In the genomic region with DNA sequence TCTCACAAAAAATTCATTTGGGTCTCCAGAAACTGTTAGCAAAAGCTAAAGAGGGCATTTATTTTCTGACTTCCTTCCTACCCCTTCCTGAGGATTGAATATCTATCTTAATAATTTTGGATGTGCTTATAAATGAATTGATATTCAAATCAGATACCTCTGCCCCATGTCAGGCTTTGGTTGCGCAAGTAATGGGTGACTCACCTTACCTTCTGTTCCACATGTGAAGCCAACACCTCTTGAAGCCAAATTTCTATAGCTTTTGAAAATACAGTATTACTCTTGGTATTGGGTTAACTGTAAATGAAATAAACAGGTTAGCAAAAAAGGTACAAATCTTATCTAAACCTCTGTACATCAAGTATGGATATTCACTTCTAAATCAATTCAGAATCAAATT, we compare ENCODE assay signal across 38 cellular contexts.
"Had no signal": no experiment of that assay in that cellular context is flagged by ENCODE, and none has a peak within 500 bp of the region (broad histone marks: within the 10 kb centered on the region; RNA-seq: fewer than 3 reads in every experiment).

No MANE protein-coding gene starts in this region.

- H3K36me3 Mint-ChIP-seq: activated CD4-positive, alpha-beta memory T cell treated with anti-CD3 and anti-CD28 coated beads for 36 hours; activated CD8-positive, alpha-beta memory T cell treated with anti-CD3 and anti-CD28 coated beads, Interleukin-2, amount 10 ng/mL, durations not matched to agents 7 days and 5 days; activated naive CD4-positive, alpha-beta T cell treated with anti-CD3 and anti-CD28 coated beads, Interleukin-2, amount 50 U/mL, for 24 hours; activated naive CD8-positive, alpha-beta T cell treated with anti-CD3 and anti-CD28 coated beads for 36 hours had no signal

- H3K27me3 Mint-ChIP-seq: activated CD4-positive, alpha-beta memory T cell treated with anti-CD3 and anti-CD28 coated beads for 36 hours; activated CD4-positive, alpha-beta T cell treated with anti-CD3 and anti-CD28 coated beads, Interleukin-2, amount 10 ng/mL, durations not matched to agents 24 days and 14 days; dendritic cell treated with granulocyte-macrophage colony-stimulating factor and Interleukin-4, amounts not matched to agents 40 ng/mL and 50 ng/mL, for 4 days had no signal

- H3K4me3 Mint-ChIP-seq: activated CD4-positive, alpha-beta memory T cell treated with anti-CD3 and anti-CD28 coated beads for 36 hours; activated CD4-positive, alpha-beta T cell treated with anti-CD3 and anti-CD28 coated beads for 36 hours; activated CD4-positive, alpha-beta T cell treated with anti-CD3 and anti-CD28 coated beads, Interleukin-2, amount 10 ng/mL, durations not matched to agents 24 days and 14 days; activated CD8-positive, alpha-beta memory T cell treated with anti-CD3 and anti-CD28 coated beads, Interleukin-2, amount 10 ng/mL, durations not matched to agents 7 days and 5 days; activated CD8-positive, alpha-beta T cell treated with anti-CD3 and anti-CD28 coated beads, Interleukin-2, amount 10 ng/mL, durations not matched to agents 7 days and 5 days; activated naive CD4-positive, alpha-beta T cell treated with anti-CD3 and anti-CD28 coated beads for 36 hours; activated naive CD4-positive, alpha-beta T cell treated with anti-CD3 and anti-CD28 coated beads, Interleukin-2, amount 50 U/mL, for 24 hours; activated naive CD8-positive, alpha-beta T cell treated with anti-CD3 and anti-CD28 coated beads for 36 hours; activated naive CD8-positive, alpha-beta T cell treated with anti-CD3 and anti-CD28 coated beads, Interleukin-2, amount 50 U/mL, for 24 hours; activated T-helper 1 cell treated with anti-CD3 and anti-CD28 coated beads, Interleukin-12 subunit alpha, Interleukin-12 subunit beta, Interleukin-2, Interleukin-4 antibody, amounts not matched to agents 30 ng/mL and 10 ng/mL and 1 ng/mL, durations not matched to agents 14 hours and 24 hours and 36 hours; dendritic cell treated with granulocyte-macrophage colony-stimulating factor and Interleukin-4, amounts not matched to agents 40 ng/mL and 50 ng/mL, for 4 days; endodermal cell; T-helper 17 cell; T-helper 2 cell treated with Interferon-gamma antibody and Interleukin-4, amounts not matched to agents 5 μg/mL and 100 μg/mL, for 36 hours had no signal

- DNase-seq: activated CD4-positive, alpha-beta memory T cell treated with anti-CD3 and anti-CD28 coated beads for 36 hours; activated CD4-positive, alpha-beta T cell treated with anti-CD3 and anti-CD28 coated beads for 36 hours; activated CD4-positive, alpha-beta T cell treated with anti-CD3 and anti-CD28 coated beads, Interleukin-2, amount 10 ng/mL, durations not matched to agents 24 days and 14 days; activated CD4-positive, CD25-positive, alpha-beta regulatory T cell; activated CD4-positive, CD25-positive, alpha-beta regulatory T cell treated with anti-CD3 and anti-CD28 coated beads, Interleukin-2, amount 50 U/mL, for 72 hours; activated CD8-positive, alpha-beta memory T cell treated with anti-CD3 and anti-CD28 coated beads, Interleukin-2, amount 10 ng/mL, durations not matched to agents 7 days and 5 days; activated CD8-positive, alpha-beta memory T cell treated with anti-CD3 and anti-CD28 coated beads, Interleukin-2, amount 50 U/mL, for 4 hours; activated CD8-positive, alpha-beta T cell treated with anti-CD3 and anti-CD28 coated beads, Interleukin-2, amount 10 ng/mL, durations not matched to agents 7 days and 5 days; activated effector memory CD4-positive, alpha-beta T cell treated with anti-CD3 and anti-CD28 coated beads, Interleukin-2, amount 50 U/mL, for 16 hours; activated naive CD4-positive, alpha-beta T cell treated with anti-CD3 and anti-CD28 coated beads for 36 hours; activated naive CD8-positive, alpha-beta T cell treated with anti-CD3 and anti-CD28 coated beads for 36 hours; activated naive CD8-positive, alpha-beta T cell treated with anti-CD3 and anti-CD28 coated beads, Interleukin-2, amount 50 U/mL, for 24 hours; activated T-cell treated with anti-CD3 and anti-CD28 coated beads, Interleukin-2, amount 50 U/mL, for 1 hour; activated T-cell treated with anti-CD3 and anti-CD28 coated beads, Interleukin-2, amount 50 U/mL, for 48 hours; adrenal gland; amygdala; aorta; body of pancreas; central memory CD4-positive, alpha-beta T cell; cerebellar nuclear complex; colonic mucosa; dorsolateral prefrontal cortex; effector memory CD4-positive, alpha-beta T cell; endodermal cell; erythroblast; gastrocnemius medialis; glutamatergic neuron; heart left ventricle; T-helper 17 cell; T1000 had no signal

- H3K4me1 ChIP-seq: adrenal gland, body of pancreas, colonic mucosa, gastrocnemius medialis had no signal

- H3K36me3 ChIP-seq: adrenal gland, cardiac muscle cell, colonic mucosa, esophagus muscularis mucosa, gastrocnemius medialis, heart left ventricle had no signal

- ATAC-seq: activated CD4-positive, alpha-beta T cell treated with anti-CD3 and anti-CD28 coated beads for 36 hours; activated CD8-positive, alpha-beta memory T cell treated with anti-CD3 and anti-CD28 coated beads, Interleukin-2, amount 10 ng/mL, durations not matched to agents 7 days and 5 days; activated CD8-positive, alpha-beta T cell treated with anti-CD3 and anti-CD28 coated beads, Interleukin-2, amount 10 ng/mL, durations not matched to agents 7 days and 5 days; activated naive CD8-positive, alpha-beta T cell treated with anti-CD3 and anti-CD28 coated beads, Interleukin-2, amount 50 U/mL, for 24 hours; body of pancreas; foreskin keratinocyte; gastrocnemius medialis; heart left ventricle; T-helper 17 cell had no signal

- H3K27ac Mint-ChIP-seq: activated CD4-positive, alpha-beta memory T cell treated with anti-CD3 and anti-CD28 coated beads for 36 hours; activated CD4-positive, alpha-beta T cell treated with anti-CD3 and anti-CD28 coated beads for 36 hours; activated CD4-positive, alpha-beta T cell treated with anti-CD3 and anti-CD28 coated beads, Interleukin-2, amount 10 ng/mL, durations not matched to agents 24 days and 14 days; activated CD8-positive, alpha-beta memory T cell treated with anti-CD3 and anti-CD28 coated beads, Interleukin-2, amount 10 ng/mL, durations not matched to agents 7 days and 5 days; activated CD8-positive, alpha-beta T cell treated with anti-CD3 and anti-CD28 coated beads, Interleukin-2, amount 10 ng/mL, durations not matched to agents 7 days and 5 days; activated naive CD4-positive, alpha-beta T cell treated with anti-CD3 and anti-CD28 coated beads for 36 hours; activated naive CD4-positive, alpha-beta T cell treated with anti-CD3 and anti-CD28 coated beads, Interleukin-2, amount 50 U/mL, for 24 hours; activated naive CD8-positive, alpha-beta T cell treated with anti-CD3 and anti-CD28 coated beads for 36 hours; activated naive CD8-positive, alpha-beta T cell treated with anti-CD3 and anti-CD28 coated beads, Interleukin-2, amount 50 U/mL, for 24 hours; activated T-helper 1 cell treated with anti-CD3 and anti-CD28 coated beads, Interleukin-12 subunit alpha, Interleukin-12 subunit beta, Interleukin-2, Interleukin-4 antibody, amounts not matched to agents 30 ng/mL and 10 ng/mL and 1 ng/mL, durations not matched to agents 14 hours and 24 hours and 36 hours; activated T-helper 2 cell treated with anti-CD3 and anti-CD28 coated beads, Interferon-gamma antibody, Interleukin-2, Interleukin-4, amounts not matched to agents 10 μg/mL and 5 μg/mL and 100 μg/mL, durations not matched to agents 14 hours and 24 hours and 36 hours; dendritic cell treated with granulocyte-macrophage colony-stimulating factor and Interleukin-4, amounts not matched to agents 40 ng/mL and 50 ng/mL, for 4 days; endodermal cell; T-helper 17 cell; T-helper 2 cell treated with Interferon-gamma antibody and Interleukin-4, amounts not matched to agents 5 μg/mL and 100 μg/mL, for 36 hours had no signal

- H3K4me1 Mint-ChIP-seq: activated CD4-positive, alpha-beta T cell treated with anti-CD3 and anti-CD28 coated beads for 36 hours; activated CD4-positive, alpha-beta T cell treated with anti-CD3 and anti-CD28 coated beads, Interleukin-2, amount 10 ng/mL, durations not matched to agents 24 days and 14 days; activated CD8-positive, alpha-beta memory T cell treated with anti-CD3 and anti-CD28 coated beads, Interleukin-2, amount 10 ng/mL, durations not matched to agents 7 days and 5 days; activated naive CD4-positive, alpha-beta T cell treated with anti-CD3 and anti-CD28 coated beads, Interleukin-2, amount 50 U/mL, for 24 hours; activated naive CD8-positive, alpha-beta T cell treated with anti-CD3 and anti-CD28 coated beads for 36 hours; activated naive CD8-positive, alpha-beta T cell treated with anti-CD3 and anti-CD28 coated beads, Interleukin-2, amount 50 U/mL, for 24 hours; T-helper 17 cell had no signal

- H3K27me3 ChIP-seq: adrenal gland, body of pancreas, cardiac muscle cell, colonic mucosa, dorsolateral prefrontal cortex, esophagus muscularis mucosa, foreskin keratinocyte, gastrocnemius medialis, heart left ventricle had no signal

- H3K4me3 ChIP-seq: adrenal gland, body of pancreas, cardiac muscle cell, colonic mucosa, dorsolateral prefrontal cortex, esophagus muscularis mucosa, gastrocnemius medialis, heart left ventricle had no signal

- H3K9me3 ChIP-seq: adrenal gland, body of pancreas, colonic mucosa, esophagus muscularis mucosa, gastrocnemius medialis, heart left ventricle had no signal

- H3K27ac ChIP-seq: adrenal gland, body of pancreas, cardiac muscle cell, colonic mucosa, dorsolateral prefrontal cortex, esophagus muscularis mucosa, foreskin keratinocyte, gastrocnemius medialis, heart left ventricle had no signal

- H3K9me3 Mint-ChIP-seq: activated CD4-positive, alpha-beta memory T cell treated with anti-CD3 and anti-CD28 coated beads for 36 hours; activated CD4-positive, alpha-beta T cell treated with anti-CD3 and anti-CD28 coated beads, Interleukin-2, amount 10 ng/mL, durations not matched to agents 24 days and 14 days; activated naive CD4-positive, alpha-beta T cell treated with anti-CD3 and anti-CD28 coated beads for 36 hours; activated naive CD4-positive, alpha-beta T cell treated with anti-CD3 and anti-CD28 coated beads, Interleukin-2, amount 50 U/mL, for 24 hours; activated naive CD8-positive, alpha-beta T cell treated with anti-CD3 and anti-CD28 coated beads for 36 hours; activated naive CD8-positive, alpha-beta T cell treated with anti-CD3 and anti-CD28 coated beads, Interleukin-2, amount 50 U/mL, for 24 hours; activated T-helper 1 cell treated with anti-CD3 and anti-CD28 coated beads, Interleukin-12 subunit alpha, Interleukin-12 subunit beta, Interleukin-2, Interleukin-4 antibody, amounts not matched to agents 30 ng/mL and 10 ng/mL and 1 ng/mL, durations not matched to agents 14 hours and 24 hours and 36 hours; activated T-helper 2 cell treated with anti-CD3 and anti-CD28 coated beads, Interferon-gamma antibody, Interleukin-2, Interleukin-4, amounts not matched to agents 10 μg/mL and 5 μg/mL and 100 μg/mL, durations not matched to agents 14 hours and 24 hours and 36 hours; dendritic cell treated with granulocyte-macrophage colony-stimulating factor and Interleukin-4, amounts not matched to agents 40 ng/mL and 50 ng/mL, for 4 days; endodermal cell; T-helper 2 cell treated with Interferon-gamma antibody and Interleukin-4, amounts not matched to agents 5 μg/mL and 100 μg/mL, for 36 hours had no signal
